Comparison of ENCODE assay signal across 1 cellular context in the genomic region with DNA sequence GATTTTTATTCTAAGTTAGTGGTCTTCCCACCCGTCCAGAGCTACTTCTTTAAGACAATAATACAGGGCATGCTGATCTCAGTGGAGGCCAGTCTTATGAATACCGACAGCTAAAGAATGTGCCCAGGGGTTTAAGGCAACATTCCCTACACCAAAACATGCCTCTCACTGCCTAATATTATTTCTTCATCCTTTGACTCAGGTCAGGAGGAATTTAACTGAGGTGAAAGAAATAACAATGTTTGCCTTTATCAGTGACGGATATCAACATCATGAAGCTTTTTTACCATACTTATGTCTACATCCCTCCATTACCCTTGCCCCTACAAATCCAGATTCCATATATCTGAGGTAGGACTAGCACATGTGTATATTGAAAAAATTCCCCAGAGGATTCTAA.
TF ChIP-seq lines count a peak whose summit lies in the region.

No MANE protein-coding gene starts in this region.

TF ChIP-seq in SK-N-SH, 30 proteins besides CTCF, POLR2A, EP300 and RAD21 (continued from another document):
- TF ChIP-seq, protein P1, sequence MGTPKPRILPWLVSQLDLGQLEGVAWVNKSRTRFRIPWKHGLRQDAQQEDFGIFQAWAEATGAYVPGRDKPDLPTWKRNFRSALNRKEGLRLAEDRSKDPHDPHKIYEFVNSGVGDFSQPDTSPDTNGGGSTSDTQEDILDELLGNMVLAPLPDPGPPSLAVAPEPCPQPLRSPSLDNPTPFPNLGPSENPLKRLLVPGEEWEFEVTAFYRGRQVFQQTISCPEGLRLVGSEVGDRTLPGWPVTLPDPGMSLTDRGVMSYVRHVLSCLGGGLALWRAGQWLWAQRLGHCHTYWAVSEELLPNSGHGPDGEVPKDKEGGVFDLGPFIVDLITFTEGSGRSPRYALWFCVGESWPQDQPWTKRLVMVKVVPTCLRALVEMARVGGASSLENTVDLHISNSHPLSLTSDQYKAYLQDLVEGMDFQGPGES (IDR thresholded peaks at IDR 0.05; ENCODE audit: low read depth, low read length), result no peak
- no peak for TF ChIP-seq EZH2phosphoT487 (IDR thresholded peaks at IDR 0.05; ENCODE audit: borderline replicate concordance, low read depth)
- TF ChIP-seq GABPA (IDR thresholded peaks at IDR 0.05; ENCODE audit: low read depth), result no peak
- no peak for TF ChIP-seq FOXM1 (IDR thresholded peaks at IDR 0.05; ENCODE audit: low read depth)
- no peak for TF ChIP-seq MEF2A (IDR thresholded peaks at IDR 0.05; ENCODE audit: borderline replicate concordance, low read depth)
- no peak for TF ChIP-seq FOSL2 (IDR thresholded peaks at IDR 0.05; ENCODE audit: borderline replicate concordance, low read depth)
